Comparison of ENCODE assay signal across 3 cellular contexts in the genomic region with DNA sequence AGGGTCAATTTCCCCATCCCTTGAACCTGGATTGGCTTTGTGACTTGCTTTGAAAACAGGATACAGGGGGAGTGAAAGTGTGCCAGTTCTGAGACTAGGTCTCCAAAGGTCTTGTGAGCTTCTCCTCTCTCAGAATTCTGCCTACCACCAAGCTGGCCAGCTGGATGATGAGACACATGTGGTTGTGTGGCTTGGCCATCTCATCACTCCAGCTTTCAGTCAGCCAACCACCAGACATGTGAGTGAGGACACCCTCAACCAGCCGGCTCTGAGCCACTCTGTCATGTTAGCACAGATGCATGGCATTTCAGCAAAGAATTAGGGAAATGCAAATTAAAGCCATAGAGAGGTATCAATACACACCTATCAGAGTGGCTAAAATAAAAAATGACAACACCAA.
TF ChIP-seq lines count a peak whose summit lies in the region.

No MANE protein-coding gene starts in this region.

TF ChIP-seq in GM12891, 5 proteins besides CTCF, POLR2A, EP300 and RAD21 (continued from another document):
- TF ChIP-seq POU2F2 (IDR thresholded peaks at IDR 0.05; ENCODE audit: low read depth, low read length) (no peak), POLR2AphosphoS5 (IDR thresholded peaks at IDR 0.05; ENCODE audit: low read depth, low read length) (no peak), TAF1 (IDR thresholded peaks at IDR 0.05; ENCODE audit: low read depth, low read length) (no peak), PAX5 (IDR thresholded peaks at IDR 0.05; ENCODE audit: insufficient read depth, low read length, severe bottlenecking) (no peak)

TF ChIP-seq in IMR-90, 13 proteins besides CTCF, POLR2A, EP300 and RAD21 (continued from another document):
- TF ChIP-seq CEBPB (IDR thresholded peaks at IDR 0.05; ENCODE audit: low read depth, low read length): no peak
- TF ChIP-seq NFE2L2 (IDR thresholded peaks at IDR 0.05; ENCODE audit: low read depth, low read length): no peak
- TF ChIP-seq MAFK (IDR thresholded peaks at IDR 0.05; ENCODE audit: low read depth, low read length): no peak
- TF ChIP-seq USF2 (IDR thresholded peaks at IDR 0.05; ENCODE audit: low read depth, low read length): no peak
- TF ChIP-seq MXI1 (IDR thresholded peaks at IDR 0.05; ENCODE audit: borderline replicate concordance, low read depth, low read length): no peak
- TF ChIP-seq RCOR1 (IDR thresholded peaks at IDR 0.05; ENCODE audit: insufficient replicate concordance, low read length): no peak
- no peak for TF ChIP-seq FOS (IDR thresholded peaks at IDR 0.05; ENCODE audit: low read depth, low read length)
- no peak for TF ChIP-seq MAZ (IDR thresholded peaks at IDR 0.05; ENCODE audit: borderline replicate concordance, low read depth, low read length)
- no peak for TF ChIP-seq RFX5 (IDR thresholded peaks at IDR 0.05; ENCODE audit: low read depth, low read length)
- TF ChIP-seq CHD1 (IDR thresholded peaks at IDR 0.05; ENCODE audit: low read depth, low read length): no peak
- TF ChIP-seq SMC3 (IDR thresholded peaks at IDR 0.05; ENCODE audit: low read depth, low read length): no peak
- TF ChIP-seq, protein P1, sequence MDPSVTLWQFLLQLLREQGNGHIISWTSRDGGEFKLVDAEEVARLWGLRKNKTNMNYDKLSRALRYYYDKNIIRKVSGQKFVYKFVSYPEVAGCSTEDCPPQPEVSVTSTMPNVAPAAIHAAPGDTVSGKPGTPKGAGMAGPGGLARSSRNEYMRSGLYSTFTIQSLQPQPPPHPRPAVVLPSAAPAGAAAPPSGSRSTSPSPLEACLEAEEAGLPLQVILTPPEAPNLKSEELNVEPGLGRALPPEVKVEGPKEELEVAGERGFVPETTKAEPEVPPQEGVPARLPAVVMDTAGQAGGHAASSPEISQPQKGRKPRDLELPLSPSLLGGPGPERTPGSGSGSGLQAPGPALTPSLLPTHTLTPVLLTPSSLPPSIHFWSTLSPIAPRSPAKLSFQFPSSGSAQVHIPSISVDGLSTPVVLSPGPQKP (IDR thresholded peaks at IDR 0.05; ENCODE audit: borderline replicate concordance, low read depth, low read length): no peak

TF ChIP-seq in WTC11, 78 proteins besides CTCF, POLR2A, EP300 and RAD21 (continued from another document):
- TF ChIP-seq ARID4B (CRISPR knock-in tag; IDR thresholded peaks at IDR 0.05; ENCODE audit: borderline replicate concordance) (no peak), ZNF138 (CRISPR knock-in tag; conservative IDR thresholded peaks at IDR 0.05) (no peak), ZSCAN18 (CRISPR knock-in tag; IDR thresholded peaks at IDR 0.05) (no peak), OVOL2 (CRISPR knock-in tag; IDR thresholded peaks at IDR 0.05; ENCODE audit: borderline replicate concordance) (no peak), ZNF396 (CRISPR knock-in tag; IDR thresholded peaks at IDR 0.05; ENCODE audit: borderline replicate concordance) (no peak), ESRRA (CRISPR knock-in tag; IDR thresholded peaks at IDR 0.05; ENCODE audit: borderline replicate concordance) (no peak), FOXK1 (CRISPR knock-in tag; IDR thresholded peaks at IDR 0.05) (no peak), PRRX2 (CRISPR knock-in tag; IDR thresholded peaks at IDR 0.05) (no peak), MLX (CRISPR knock-in tag; IDR thresholded peaks at IDR 0.05) (no peak), CBFB (CRISPR knock-in tag; IDR thresholded peaks at IDR 0.05; ENCODE audit: low read depth) (no peak), ATF1 (CRISPR knock-in tag; IDR thresholded peaks at IDR 0.05) (no peak), ZNF423 (CRISPR knock-in tag; IDR thresholded peaks at IDR 0.05) (no peak), E2F5 (CRISPR knock-in tag; IDR thresholded peaks at IDR 0.05) (no peak), EMX1 (CRISPR knock-in tag; IDR thresholded peaks at IDR 0.05) (no peak), ZBTB21 (CRISPR knock-in tag; IDR thresholded peaks at IDR 0.05; ENCODE audit: borderline replicate concordance) (no peak), SMAD3 (CRISPR knock-in tag; IDR thresholded peaks at IDR 0.05; ENCODE audit: borderline replicate concordance) (no peak)
- TF ChIP-seq, protein P2, sequence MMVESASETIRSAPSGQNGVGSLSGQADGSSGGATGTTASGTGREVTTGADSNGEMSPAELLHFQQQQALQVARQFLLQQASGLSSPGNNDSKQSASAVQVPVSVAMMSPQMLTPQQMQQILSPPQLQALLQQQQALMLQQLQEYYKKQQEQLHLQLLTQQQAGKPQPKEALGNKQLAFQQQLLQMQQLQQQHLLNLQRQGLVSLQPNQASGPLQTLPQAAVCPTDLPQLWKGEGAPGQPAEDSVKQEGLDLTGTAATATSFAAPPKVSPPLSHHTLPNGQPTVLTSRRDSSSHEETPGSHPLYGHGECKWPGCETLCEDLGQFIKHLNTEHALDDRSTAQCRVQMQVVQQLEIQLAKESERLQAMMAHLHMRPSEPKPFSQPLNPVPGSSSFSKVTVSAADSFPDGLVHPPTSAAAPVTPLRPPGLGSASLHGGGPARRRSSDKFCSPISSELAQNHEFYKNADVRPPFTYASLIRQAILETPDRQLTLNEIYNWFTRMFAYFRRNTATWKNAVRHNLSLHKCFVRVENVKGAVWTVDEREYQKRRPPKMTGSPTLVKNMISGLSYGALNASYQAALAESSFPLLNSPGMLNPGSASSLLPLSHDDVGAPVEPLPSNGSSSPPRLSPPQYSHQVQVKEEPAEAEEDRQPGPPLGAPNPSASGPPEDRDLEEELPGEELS (CRISPR knock-in tag; IDR thresholded peaks at IDR 0.05): no peak
- TF ChIP-seq, protein P3, sequence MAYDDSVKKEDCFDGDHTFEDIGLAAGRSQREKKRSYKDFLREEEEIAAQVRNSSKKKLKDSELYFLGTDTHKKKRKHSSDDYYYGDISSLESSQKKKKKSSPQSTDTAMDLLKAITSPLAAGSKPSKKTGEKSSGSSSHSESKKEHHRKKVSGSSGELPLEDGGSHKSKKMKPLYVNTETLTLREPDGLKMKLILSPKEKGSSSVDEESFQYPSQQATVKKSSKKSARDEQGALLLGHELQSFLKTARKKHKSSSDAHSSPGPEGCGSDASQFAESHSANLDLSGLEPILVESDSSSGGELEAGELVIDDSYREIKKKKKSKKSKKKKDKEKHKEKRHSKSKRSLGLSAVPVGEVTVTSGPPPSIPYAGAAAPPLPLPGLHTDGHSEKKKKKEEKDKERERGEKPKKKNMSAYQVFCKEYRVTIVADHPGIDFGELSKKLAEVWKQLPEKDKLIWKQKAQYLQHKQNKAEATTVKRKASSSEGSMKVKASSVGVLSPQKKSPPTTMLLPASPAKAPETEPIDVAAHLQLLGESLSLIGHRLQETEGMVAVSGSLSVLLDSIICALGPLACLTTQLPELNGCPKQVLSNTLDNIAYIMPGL (CRISPR knock-in tag; IDR thresholded peaks at IDR 0.05): no peak
- TF ChIP-seq, protein P4, sequence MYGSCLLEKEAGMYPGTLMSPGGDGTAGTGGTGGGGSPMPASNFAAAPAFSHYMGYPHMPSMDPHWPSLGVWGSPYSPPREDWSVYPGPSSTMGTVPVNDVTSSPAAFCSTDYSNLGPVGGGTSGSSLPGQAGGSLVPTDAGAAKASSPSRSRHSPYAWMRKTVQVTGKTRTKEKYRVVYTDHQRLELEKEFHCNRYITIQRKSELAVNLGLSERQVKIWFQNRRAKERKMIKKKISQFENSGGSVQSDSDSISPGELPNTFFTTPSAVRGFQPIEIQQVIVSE (CRISPR knock-in tag; IDR thresholded peaks at IDR 0.05; ENCODE audit: borderline replicate concordance): no peak
